Comparison of ENCODE assay signal across 17 cellular contexts in the genomic region with DNA sequence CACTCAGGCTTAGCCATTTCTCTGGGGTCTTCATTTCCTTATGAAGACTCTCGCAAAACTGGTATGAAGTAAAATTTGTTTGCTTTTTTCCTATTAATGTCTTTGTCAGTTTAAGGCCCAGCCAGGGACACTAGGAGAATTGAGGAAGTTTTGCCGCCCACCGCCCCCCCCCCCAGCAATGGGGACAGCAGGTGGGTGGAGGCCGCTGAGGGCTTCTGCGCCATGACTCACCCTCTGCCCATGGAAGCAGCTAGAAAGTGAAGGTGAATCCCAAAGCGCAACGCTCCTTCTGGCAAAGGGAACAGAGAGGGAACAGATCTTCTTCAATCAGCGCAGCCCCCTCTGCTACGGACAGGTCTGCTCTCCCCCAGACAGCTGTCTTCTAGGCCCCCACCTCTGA. TPM values are rescaled to one million over a fixed set of nuclear protein-coding genes. Genes with fewer than 3 reads are reported as not detected.
DNase-seq lines count a peak whose midpoint lies in the region; ATAC-seq and TF ChIP-seq lines count a peak whose summit lies in the region.
"Had no signal": no experiment of that assay in that cellular context is flagged by ENCODE, and none has a peak within 500 bp of the region (broad histone marks: within the 10 kb centered on the region; RNA-seq: fewer than 3 reads in every experiment).

No MANE protein-coding gene starts in this region.

- intact Hi-C loops in right cardiac atrium (cut with DNase I) (no loop called here), left cardiac atrium (cut with DNase I) (no loop called here), lower lobe of right lung (cut with DNase I) (no loop called here)

- peak in 2 of 3 donors; percentile 48 to 68 for DNase-seq in right cardiac atrium
- DNase-seq in left cardiac atrium: no peak
- DNase-seq in T-helper 17 cell: no peak
- DNase-seq in lower lobe of right lung: no peak
- peak; percentile 40 to 67 for DNase-seq in upper lobe of left lung
- DNase-seq in activated effector memory CD4-positive, alpha-beta T cell treated with anti-CD3 and anti-CD28 coated beads, Interleukin-2, amount 50 U/mL, for 16 hours: no peak
- DNase-seq in NCI-H1930 (lab: John Stamatoyannopoulos, UW): no peak
- DNase-seq: activated CD4-positive, CD25-positive, alpha-beta regulatory T cell treated with anti-CD3 and anti-CD28 coated beads, Interleukin-2, amount 50 U/mL, for 72 hours; colonic mucosa; DMS 273 treated with DMSO at 0.1 percent for 48 hours; erythroblast; head of caudate nucleus; MG63; NCI-H2081; NCI-H82; transverse colon had no signal

- peaks cover 13% of the 10 kb centered on the region for H3K4me1 Mint-ChIP-seq in T-helper 17 cell

- no peak for TF ChIP-seq POLR2A in upper lobe of left lung (IDR thresholded peaks at IDR 0.05)

- no peaks in the 10 kb centered on the region for H3K9me3 ChIP-seq in right cardiac atrium (ENCODE audit: control insufficient read depth, low read length)
- H3K9me3 ChIP-seq in T-helper 17 cell (ENCODE audit: control insufficient read depth, low read length, poor library complexity, severe bottlenecking): no peaks in the 10 kb centered on the region
- no peaks in the 10 kb centered on the region for H3K9me3 ChIP-seq in lower lobe of right lung
- no peaks in the 10 kb centered on the region for H3K9me3 ChIP-seq in upper lobe of left lung
- H3K9me3 ChIP-seq: colonic mucosa, MG63, transverse colon had no signal

- ATAC-seq in right cardiac atrium (no peak), left cardiac atrium (no peak), T-helper 17 cell (no peak), lower lobe of right lung (no peak), upper lobe of left lung (ENCODE audit: low FRiP score in 2 of 2) (no peak), HG03469 (IDR thresholded peaks at IDR 0.05; ENCODE audit: unreplicated experiment) (no peak)

- peak overlapping the region; percentile 69 for H3K27ac Mint-ChIP-seq in T-helper 17 cell

- no peak overlapping the region for H3K27ac ChIP-seq in right cardiac atrium (ENCODE audit: low read length)
- peak overlapping the region; percentile 24 for H3K27ac ChIP-seq in lower lobe of right lung
- peak overlapping the region in 3 of 4 donors; percentile 9 to 61 (median 49) for H3K27ac ChIP-seq in upper lobe of left lung
- H3K27ac ChIP-seq: colonic mucosa had no signal

- WGBS in right cardiac atrium: 91% methylated on average over 9 of the region's 9 CpGs
- 87 to 88% methylated on average over 9 of the region's 9 CpGs for WGBS in upper lobe of left lung, 2 donors

- TF ChIP-seq CTCF in lower lobe of right lung (IDR thresholded peaks at IDR 0.05): no peak
- no peak for TF ChIP-seq CTCF in upper lobe of left lung (IDR thresholded peaks at IDR 0.05)

- no peak overlapping the region for H3K4me3 ChIP-seq in right cardiac atrium (ENCODE audit: low read length)
- no peak overlapping the region for H3K4me3 ChIP-seq in lower lobe of right lung
- no peak overlapping the region for H3K4me3 ChIP-seq in upper lobe of left lung
- H3K4me3 ChIP-seq: colonic mucosa, MG63, transverse colon had no signal

- no peak overlapping the region for H3K4me3 Mint-ChIP-seq in T-helper 17 cell

- TF ChIP-seq EP300 in upper lobe of left lung (IDR thresholded peaks at IDR 0.05): no peak

- no peaks in the 10 kb centered on the region for H3K27me3 ChIP-seq in right cardiac atrium (ENCODE audit: control insufficient read depth, insufficient read depth)
- no peaks in the 10 kb centered on the region for H3K27me3 ChIP-seq in lower lobe of right lung (ENCODE audit: low read depth)
- H3K27me3 ChIP-seq in upper lobe of left lung: no peaks in the 10 kb centered on the region
- H3K27me3 ChIP-seq: colonic mucosa, MG63, transverse colon had no signal

- H3K27me3 Mint-ChIP-seq in T-helper 17 cell: no peaks in the 10 kb centered on the region

- H3K36me3 ChIP-seq in lower lobe of right lung (peaks cover 44% of the 10 kb centered on the region), upper lobe of left lung (peaks cover 18 to 51% (median 34%) of the 10 kb centered on the region in 4 donors)
- H3K36me3 ChIP-seq: colonic mucosa had no signal

- peaks cover 5% of the 10 kb centered on the region for H3K36me3 Mint-ChIP-seq in T-helper 17 cell (ENCODE audit: low read depth)

- H3K4me1 ChIP-seq in right cardiac atrium (ENCODE audit: control insufficient read depth, insufficient read depth, low read length): no peaks in the 10 kb centered on the region
- peaks cover 32% of the 10 kb centered on the region for H3K4me1 ChIP-seq in lower lobe of right lung
- peaks cover 20 to 33% (median 23%) of the 10 kb centered on the region in 4 donors for H3K4me1 ChIP-seq in upper lobe of left lung
- H3K4me1 ChIP-seq: colonic mucosa had no signal

RNA-seq across cellular contexts. Expression of a gene that starts 49.7 kb away (rescaled TPM):
- total RNA-seq in right cardiac atrium: 10 to 100 TPM; 47.0 to 57.3 (median 52.3) TPM
- polyA plus RNA-seq in right cardiac atrium: 15.8 TPM
- total RNA-seq in left cardiac atrium: 10 to 100 TPM; 39.5 to 50.9 TPM
- 100 to 1,000 TPM; 159 to 164 TPM for total RNA-seq in T-helper 17 cell
- total RNA-seq in lower lobe of right lung: 111 TPM
- total RNA-seq in upper lobe of left lung: 10 to 100 TPM; 27.2 to 94.3 (median 71.3) TPM

RNA-seq across cellular contexts. Expression of a gene that starts 56.8 kb away (rescaled TPM):
- total RNA-seq in right cardiac atrium: 10 to 100 TPM; 14.9 to 23.9 (median 17.8) TPM
- polyA plus RNA-seq in right cardiac atrium: 8.6 TPM
- 10 to 100 TPM; 17.8 to 19.8 TPM for total RNA-seq in left cardiac atrium
- 100 to 1,000 TPM; 122 to 123 TPM for total RNA-seq in T-helper 17 cell
- 35.3 TPM for total RNA-seq in lower lobe of right lung
- 10 to 100 TPM; 19.5 to 63.9 (median 37.0) TPM for total RNA-seq in upper lobe of left lung

Comparison
In these comparisons a context has a peak if more than half of its experiments do, and no peak if none do; other contexts are left out.
1. DNase-seq: peak in right cardiac atrium (2 of 3) and upper lobe of left lung (2 of 2); none in left cardiac atrium (single experiment), T-helper 17 cell (0 of 3), lower lobe of right lung (single experiment), activated effector memory CD4-positive, alpha-beta T cell treated with anti-CD3 and anti-CD28 coated beads, Interleukin-2, amount 50 U/mL, for 16 hours (single experiment) and NCI-H1930 (0 of 2).